ENCODE assay signal across 9 cellular contexts in genomic region chr6:73581293-73581692, GRCh38.
DNase-seq lines count a peak whose midpoint lies in the region; ATAC-seq and TF ChIP-seq lines count a peak whose summit lies in the region.
"Had no signal": no experiment of that assay in that cellular context is flagged by ENCODE, and none has a peak within 500 bp of the region (broad histone marks: within the 10 kb centered on the region; RNA-seq: fewer than 3 reads in every experiment).

No MANE protein-coding gene starts in this region.

- peak overlapping the region; percentile 96 for H3K9ac ChIP-seq in HUES64 (ENCODE audit: low read depth, low read length)
- peak overlapping the region in 4 of 5 donors; percentile 70 to 80 (median 76) for H3K9ac ChIP-seq in subcutaneous abdominal adipose tissue (ENCODE audit: low read length in 5 of 5)

- no peaks in the 10 kb centered on the region for H3K27me3 Mint-ChIP-seq in nephron progenitor cell (ENCODE audit: low read depth, poor library complexity)

- peaks cover 7% of the 10 kb centered on the region for H3K36me3 Mint-ChIP-seq in nephron progenitor cell (ENCODE audit: low read depth)

- peak overlapping the region; percentile 100 for H3K27ac ChIP-seq in HUES64 (ENCODE audit: low read depth, low read length)
- H3K27ac ChIP-seq in angular gyrus (ENCODE audit: low read depth, low read length): peak overlapping the region; percentile 95
- peak overlapping the region; percentile 91 to 95 (median 95) for H3K27ac ChIP-seq in right lobe of liver
- H3K27ac ChIP-seq in subcutaneous abdominal adipose tissue (ENCODE audit: low read depth, low read length): peak overlapping the region; percentile 98

- no peaks in the 10 kb centered on the region for H3K36me3 ChIP-seq in HUES64 (ENCODE audit: insufficient read depth, low read length)
- no peaks in the 10 kb centered on the region for H3K36me3 ChIP-seq in right lobe of liver
- no peaks in the 10 kb centered on the region for H3K36me3 ChIP-seq in subcutaneous abdominal adipose tissue (ENCODE audit: control insufficient read depth in 5 of 5, insufficient read depth in 5 of 5, low read length in 5 of 5)

- TF ChIP-seq CTCF in right lobe of liver (IDR thresholded peaks at IDR 0.05) (no peak), nephron progenitor cell (IDR thresholded peaks at IDR 0.05) (no peak)

- H3K4me1 ChIP-seq in HUES64 (ENCODE audit: insufficient read depth, low read length) (peaks cover 47% of the 10 kb centered on the region), right lobe of liver (peaks cover 0 to 34% (median 11%) of the 10 kb centered on the region in 4 donors), subcutaneous abdominal adipose tissue (ENCODE audit: control insufficient read depth in 5 of 5, insufficient read depth in 5 of 5, low read length in 5 of 5) (peaks cover 5 to 41% (median 37%) of the 10 kb centered on the region in 5 donors)

- no peak for DNase-seq in right lobe of liver
- no peak for DNase-seq in nephron progenitor cell
- no peak for DNase-seq in DMS53 treated with DMSO at 0.1 percent for 48 hours (lab: John Stamatoyannopoulos, UW; ENCODE audit: unreplicated experiment)
- DNase-seq: effector CD4-positive, alpha-beta T cell; NCI-H2171 treated with DMSO at 0.1 percent for 48 hours had no signal

- no peak overlapping the region for H3K4me3 ChIP-seq in HUES64 (ENCODE audit: low read length)
- no peak overlapping the region for H3K4me3 ChIP-seq in right lobe of liver
- peak overlapping the region in 2 of 5 donors; percentile 25 to 48 for H3K4me3 ChIP-seq in subcutaneous abdominal adipose tissue (ENCODE audit: low read depth in 1 of 5, low read length in 5 of 5)

- no peak overlapping the region for H3K27ac Mint-ChIP-seq in nephron progenitor cell

- no peak overlapping the region for H3K4me3 Mint-ChIP-seq in nephron progenitor cell

- peaks cover 20% of the 10 kb centered on the region for H3K9me3 Mint-ChIP-seq in nephron progenitor cell

- WGBS in HUES64: 100% methylated on average over 2 of the region's 2 CpGs
- 94% methylated on average over 2 of the region's 2 CpGs for WGBS in right lobe of liver (ENCODE audit: insufficient coverage, low coverage, low lambda C conversion rate, missing lambda C conversion rate)

- peaks cover 45% of the 10 kb centered on the region for H3K4me1 Mint-ChIP-seq in nephron progenitor cell

- H3K27me3 ChIP-seq in HUES64 (ENCODE audit: insufficient read depth, low read length) (no peaks in the 10 kb centered on the region), right lobe of liver (no peaks in the 10 kb centered on the region), subcutaneous abdominal adipose tissue (ENCODE audit: control insufficient read depth in 5 of 5, insufficient read depth in 4 of 5, low read length in 5 of 5) (no peaks in the 10 kb centered on the region)

- no peak for TF ChIP-seq POLR2A in right lobe of liver (IDR thresholded peaks at IDR 0.05)

- ATAC-seq in right lobe of liver (no peak), HG03469 (IDR thresholded peaks at IDR 0.05; ENCODE audit: unreplicated experiment) (no peak)

- H3K9me3 ChIP-seq in HUES64 (ENCODE audit: insufficient read depth, low read depth, low read length) (peaks cover 3% of the 10 kb centered on the region; the same call in 1 of the 2 replicates), right lobe of liver (no peaks in the 10 kb centered on the region), subcutaneous abdominal adipose tissue (ENCODE audit: control insufficient read depth in 5 of 5, low read length in 5 of 5) (no peaks in the 10 kb centered on the region)

- intact Hi-C loops in right lobe of liver (cut with DNase I): no loop called here
